ENCODE assay signal across 9 cellular contexts in the genomic region with DNA sequence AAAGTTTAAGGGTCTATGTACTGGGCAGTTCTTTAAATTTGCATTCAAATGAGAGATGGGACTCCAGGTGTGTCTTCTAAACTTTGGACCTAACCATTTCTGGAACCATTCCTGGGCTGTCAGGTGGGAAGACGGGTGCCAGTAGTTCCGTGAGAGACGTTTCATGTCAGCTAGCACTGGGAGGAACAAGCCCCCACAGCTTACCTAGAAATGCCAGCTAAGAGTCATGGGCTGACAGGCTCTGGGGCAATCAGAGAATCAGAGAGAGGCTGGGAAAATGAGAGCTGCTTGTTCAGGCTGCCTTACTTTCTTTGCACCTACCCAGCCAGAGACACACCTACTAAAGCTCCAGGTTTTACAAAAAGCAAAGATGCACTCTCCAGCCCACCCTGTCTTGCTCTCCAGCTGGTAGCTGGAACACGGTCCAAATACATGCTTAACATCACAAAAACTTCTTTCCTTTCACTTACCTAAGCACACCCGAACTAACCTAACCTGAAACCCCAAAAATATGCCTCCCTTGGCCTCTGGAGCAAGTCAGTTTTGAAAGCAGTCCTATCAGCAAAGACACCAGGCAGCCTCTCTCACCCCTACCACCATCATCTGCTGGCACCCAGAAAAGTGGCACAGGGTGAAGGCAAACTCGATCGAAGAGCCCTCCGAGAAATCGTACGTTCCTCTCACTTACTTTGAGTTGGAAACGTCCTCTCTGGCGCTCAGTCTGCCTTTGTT. TPM values are rescaled to one million over a fixed set of nuclear protein-coding genes. Genes with fewer than 3 reads are reported as not detected.
A peak's percentile ranks its signal among the peaks of the same experiment; 100 is the strongest.
DNase-seq lines count a peak whose midpoint lies in the region; TF ChIP-seq lines count a peak whose summit lies in the region.
"Had no signal": no experiment of that assay in that cellular context is flagged by ENCODE, and none has a peak within 500 bp of the region (broad histone marks: within the 10 kb centered on the region; RNA-seq: fewer than 3 reads in every experiment).

No MANE protein-coding gene starts in this region.

- H3K27me3 ChIP-seq in Karpas-422 (ENCODE audit: low read length) (no peaks in the 10 kb centered on the region), stomach (no peaks in the 10 kb centered on the region)

- H3K9me2 ChIP-seq in Karpas-422 (replicated peaks; ENCODE audit: insufficient read depth, low read length), result no peaks in the 10 kb centered on the region

- TF ChIP-seq EP300 in stomach (IDR thresholded peaks at IDR 0.05), result no peak

- H3K9me3 ChIP-seq in Karpas-422 (ENCODE audit: low read length) (no peaks in the 10 kb centered on the region), stomach (no peaks in the 10 kb centered on the region)

- DNase-seq in Karpas-422 (no peak), coronary artery (ENCODE audit: low spot score) (no peak), left kidney (ENCODE audit: low read depth, low spot score) (peak; percentile 41), stomach (no peak), COLO668 (lab: John Stamatoyannopoulos, UW; ENCODE audit: unreplicated experiment) (no peak), SK-N-DZ (ENCODE audit: low spot score) (no peak), activated gamma-delta T cell treated with Interleukin-2 at 50 U/mL for 16 hours (no peak)
- DNase-seq in stimulated activated CD4-positive, alpha-beta T cell treated with anti-CD3 and anti-CD28 coated beads, Interleukin-4, amount 100 ng/mL, for 4 hours, result no peak

- H3K4me1 ChIP-seq in Karpas-422 (ENCODE audit: low read length), result peaks cover 14% of the 10 kb centered on the region
- H3K4me1 ChIP-seq in stomach, result peaks cover 10 to 21% (median 12%) of the 10 kb centered on the region in 4 donors

- no peak overlapping the region for H3K4me3 ChIP-seq in Karpas-422 (ENCODE audit: low read length)
- H3K4me3 ChIP-seq in coronary artery, result peak overlapping the region; percentile 71
- H3K4me3 ChIP-seq in stomach, result peak overlapping the region; percentile 38 to 46 (median 42)

- TF ChIP-seq POLR2A in stomach (IDR thresholded peaks at IDR 0.05), result no peak

- no peak overlapping the region for H3K9ac ChIP-seq in Karpas-422 (ENCODE audit: low read length)

- peak overlapping the region; percentile 10 for H3K4me2 ChIP-seq in Karpas-422 (ENCODE audit: low read depth, low read length, poor library complexity, severe bottlenecking)

- 5 to 9% (median 8%) methylated on average over 12 of the region's 12 CpGs for WGBS in stomach, 5 donors

- H3K36me3 ChIP-seq in Karpas-422 (ENCODE audit: insufficient read depth, low read length), result no peaks in the 10 kb centered on the region
- H3K36me3 ChIP-seq in stomach, result no peaks in the 10 kb centered on the region

- H4K20me1 ChIP-seq in Karpas-422 (ENCODE audit: insufficient read depth, low read depth, low read length), result no peaks in the 10 kb centered on the region

- TF ChIP-seq CTCF in coronary artery (IDR thresholded peaks at IDR 0.05) (no peak), stomach (IDR thresholded peaks at IDR 0.05) (no peak)

- intact Hi-C loops in stomach (cut with DNase I; ENCODE audit: low total_unique reads), result no loop called here

- H3K79me2 ChIP-seq in Karpas-422 (ENCODE audit: low read length), result no peaks in the 10 kb centered on the region

- no peak overlapping the region for H2AFZ ChIP-seq in Karpas-422 (ENCODE audit: low read length)

- H3K27ac ChIP-seq in Karpas-422 (ENCODE audit: low read length), result no peak overlapping the region
- no peak overlapping the region for H3K27ac ChIP-seq in coronary artery
- H3K27ac ChIP-seq in stomach, result peak overlapping the region in 2 of 5 donors; percentile 11 to 49
- H3K27ac ChIP-seq: VCaP had no signal

RNA-seq across cellular contexts. Expression of a gene that starts 0.6 kb away (rescaled TPM):
- total RNA-seq in Karpas-422 (2014; rRNA removed; shearing (Covaris generic); ENCODE audit: low replicate concordance), result 0.47 TPM in 1 of 2 replicates, not detected in the other
- 10 to 100 TPM in 1 of 5 donors, 1 to 10 TPM in 3, not detected in 1; 1.4 to 47.4 (median 6.5) TPM for total RNA-seq in stomach
- polyA plus RNA-seq in stomach, result 10 to 100 TPM in 1 of 3 donors, 1 to 10 TPM in 2; 1.5 to 28.9 (median 3.8) TPM
- polyA plus RNA-seq in SK-N-DZ (2014; cell fraction: cytosol; rRNA removed), result 20.9 and 22.6 TPM in 2 replicates
- polyA plus RNA-seq in SK-N-DZ (2014; cell fraction: nucleus; rRNA removed), result 14.9 and 16.4 TPM in 2 replicates
